ENCODE assay signal across 9 cellular contexts in genomic region chr6:41559655-41560439, GRCh38. TPM values are rescaled to one million over a fixed set of nuclear protein-coding genes. Genes with fewer than 3 reads are reported as not detected.
DNase-seq lines count a peak whose midpoint lies in the region; ATAC-seq and TF ChIP-seq lines count a peak whose summit lies in the region.
"Had no signal": no experiment of that assay in that cellular context is flagged by ENCODE, and none has a peak within 500 bp of the region (broad histone marks: within the 10 kb centered on the region; RNA-seq: fewer than 3 reads in every experiment).

No MANE protein-coding gene starts in this region.

- DNase-seq in right atrium auricular region (ENCODE audit: low spot score): no peak
- DNase-seq in Right ventricle myocardium superior: no peak
- no peak for DNase-seq in astrocyte of the spinal cord (ENCODE audit: low read depth, low spot score)
- no peak for DNase-seq in testis
- DNase-seq: small intestine had no signal

- H3K9me3 ChIP-seq in right atrium auricular region (no peaks in the 10 kb centered on the region), mononuclear cell (ENCODE audit: low read depth, low read length) (no peaks in the 10 kb centered on the region), testis (no peaks in the 10 kb centered on the region)

- TF ChIP-seq CTCF in right atrium auricular region (IDR thresholded peaks at IDR 0.05): no peak
- TF ChIP-seq CTCF in astrocyte of the spinal cord (IDR thresholded peaks at IDR 0.05; ENCODE audit: low read depth, low read length): no peak
- no peak for TF ChIP-seq CTCF in testis (IDR thresholded peaks at IDR 0.05)

- H3K27ac ChIP-seq in right atrium auricular region (peak overlapping the region; percentile 71 to 80), urinary bladder (ENCODE audit: low read depth) (no peak overlapping the region), testis (no peak overlapping the region)

- no peak for TF ChIP-seq POLR2A in testis (IDR thresholded peaks at IDR 0.05)

- no peaks in the 10 kb centered on the region for H3K36me3 ChIP-seq in right atrium auricular region
- no peaks in the 10 kb centered on the region for H3K36me3 ChIP-seq in urinary bladder (ENCODE audit: insufficient read depth)
- H3K36me3 ChIP-seq in testis (ENCODE audit: low read depth, missing control alignments): no peaks in the 10 kb centered on the region

- in situ Hi-C loops in astrocyte of the spinal cord (cut with HindIII; ENCODE audit: low sequenced_read_pairs): no loop called here

- H3K27me3 ChIP-seq in right atrium auricular region (no peaks in the 10 kb centered on the region), mononuclear cell (ENCODE audit: insufficient read depth, low read length) (no peaks in the 10 kb centered on the region), testis (no peaks in the 10 kb centered on the region)

- intact Hi-C loops in Right ventricle myocardium superior (cut with DNase I): no loop called here
- intact Hi-C loops in testis (cut with DNase I; ENCODE audit: low total_unique reads): no loop called here

- H3K4me3 ChIP-seq in right atrium auricular region: peak overlapping the region; percentile 57 to 58
- H3K4me3 ChIP-seq in astrocyte of the spinal cord (ENCODE audit: low read depth, low read length): peak overlapping the region; percentile 42
- peak overlapping the region; percentile 53 for H3K4me3 ChIP-seq in mononuclear cell (ENCODE audit: low read length)
- peak overlapping the region; percentile 58 for H3K4me3 ChIP-seq in urinary bladder (ENCODE audit: low read depth, low read length)
- H3K4me3 ChIP-seq in testis: peak overlapping the region in 1 of 2 donors; percentile 59

- WGBS in urinary bladder: 78% methylated on average over 7 of the region's 7 CpGs
- 44 to 58% methylated on average over 7 of the region's 7 CpGs for WGBS in testis, 2 donors

- ATAC-seq in Right ventricle myocardium superior (ENCODE audit: poor library complexity) (no peak), HG03159 (IDR thresholded peaks at IDR 0.05; ENCODE audit: unreplicated experiment) (no peak), HG03135 (IDR thresholded peaks at IDR 0.05; ENCODE audit: unreplicated experiment) (no peak)

- peaks cover 0 to 16% of the 10 kb centered on the region in 2 donors for H3K4me1 ChIP-seq in right atrium auricular region
- H3K4me1 ChIP-seq in mononuclear cell (ENCODE audit: insufficient read depth, low read length): peaks cover 28% of the 10 kb centered on the region
- peaks cover 3% of the 10 kb centered on the region for H3K4me1 ChIP-seq in urinary bladder (ENCODE audit: insufficient read depth)
- no peaks in the 10 kb centered on the region for H3K4me1 ChIP-seq in testis

RNA-seq across cellular contexts. Expression of gene FOXP4, which starts 13.7 kb away (rescaled TPM):
- 10 to 100 TPM in 1 of 2 donors, 1 to 10 TPM in 1; 9.3 to 20.2 TPM for total RNA-seq in right atrium auricular region
- 14.4 TPM for total RNA-seq in Right ventricle myocardium superior
- total RNA-seq in mononuclear cell: 3.5 TPM
- total RNA-seq in urinary bladder: 1.6 TPM
- polyA plus RNA-seq in urinary bladder: 18.0 TPM
- total RNA-seq in testis: 10 to 100 TPM; 39.7 to 50.2 TPM
- 38.0 TPM for polyA plus RNA-seq in testis (ENCODE audit: insufficient read depth, low read depth, low replicate concordance)

Comparison
In these comparisons a context has a peak if more than half of its experiments do, and no peak if none do; other contexts are left out.
1. H3K27ac ChIP-seq: peak in right atrium auricular region (2 of 2); none in urinary bladder (single experiment) and testis (0 of 2).